In genomic region chr3:127454051-127454450, GRCh38 we compare ENCODE assay signal across 1 cellular context.
TF ChIP-seq lines count a peak whose summit lies in the region.

No MANE protein-coding gene starts in this region.

TF ChIP-seq in HepG2, 621 proteins besides CTCF, POLR2A, EP300 and RAD21 (continued from another document):
- TF ChIP-seq, protein P1, sequence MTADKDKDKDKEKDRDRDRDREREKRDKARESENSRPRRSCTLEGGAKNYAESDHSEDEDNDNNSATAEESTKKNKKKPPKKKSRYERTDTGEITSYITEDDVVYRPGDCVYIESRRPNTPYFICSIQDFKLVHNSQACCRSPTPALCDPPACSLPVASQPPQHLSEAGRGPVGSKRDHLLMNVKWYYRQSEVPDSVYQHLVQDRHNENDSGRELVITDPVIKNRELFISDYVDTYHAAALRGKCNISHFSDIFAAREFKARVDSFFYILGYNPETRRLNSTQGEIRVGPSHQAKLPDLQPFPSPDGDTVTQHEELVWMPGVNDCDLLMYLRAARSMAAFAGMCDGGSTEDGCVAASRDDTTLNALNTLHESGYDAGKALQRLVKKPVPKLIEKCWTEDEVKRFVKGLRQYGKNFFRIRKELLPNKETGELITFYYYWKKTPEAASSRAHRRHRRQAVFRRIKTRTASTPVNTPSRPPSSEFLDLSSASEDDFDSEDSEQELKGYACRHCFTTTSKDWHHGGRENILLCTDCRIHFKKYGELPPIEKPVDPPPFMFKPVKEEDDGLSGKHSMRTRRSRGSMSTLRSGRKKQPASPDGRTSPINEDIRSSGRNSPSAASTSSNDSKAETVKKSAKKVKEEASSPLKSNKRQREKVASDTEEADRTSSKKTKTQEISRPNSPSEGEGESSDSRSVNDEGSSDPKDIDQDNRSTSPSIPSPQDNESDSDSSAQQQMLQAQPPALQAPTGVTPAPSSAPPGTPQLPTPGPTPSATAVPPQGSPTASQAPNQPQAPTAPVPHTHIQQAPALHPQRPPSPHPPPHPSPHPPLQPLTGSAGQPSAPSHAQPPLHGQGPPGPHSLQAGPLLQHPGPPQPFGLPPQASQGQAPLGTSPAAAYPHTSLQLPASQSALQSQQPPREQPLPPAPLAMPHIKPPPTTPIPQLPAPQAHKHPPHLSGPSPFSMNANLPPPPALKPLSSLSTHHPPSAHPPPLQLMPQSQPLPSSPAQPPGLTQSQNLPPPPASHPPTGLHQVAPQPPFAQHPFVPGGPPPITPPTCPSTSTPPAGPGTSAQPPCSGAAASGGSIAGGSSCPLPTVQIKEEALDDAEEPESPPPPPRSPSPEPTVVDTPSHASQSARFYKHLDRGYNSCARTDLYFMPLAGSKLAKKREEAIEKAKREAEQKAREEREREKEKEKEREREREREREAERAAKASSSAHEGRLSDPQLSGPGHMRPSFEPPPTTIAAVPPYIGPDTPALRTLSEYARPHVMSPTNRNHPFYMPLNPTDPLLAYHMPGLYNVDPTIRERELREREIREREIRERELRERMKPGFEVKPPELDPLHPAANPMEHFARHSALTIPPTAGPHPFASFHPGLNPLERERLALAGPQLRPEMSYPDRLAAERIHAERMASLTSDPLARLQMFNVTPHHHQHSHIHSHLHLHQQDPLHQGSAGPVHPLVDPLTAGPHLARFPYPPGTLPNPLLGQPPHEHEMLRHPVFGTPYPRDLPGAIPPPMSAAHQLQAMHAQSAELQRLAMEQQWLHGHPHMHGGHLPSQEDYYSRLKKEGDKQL (CRISPR knock-in tag; IDR thresholded peaks at IDR 0.05; ENCODE audit: low read depth) = no peak
- TF ChIP-seq, protein P2, sequence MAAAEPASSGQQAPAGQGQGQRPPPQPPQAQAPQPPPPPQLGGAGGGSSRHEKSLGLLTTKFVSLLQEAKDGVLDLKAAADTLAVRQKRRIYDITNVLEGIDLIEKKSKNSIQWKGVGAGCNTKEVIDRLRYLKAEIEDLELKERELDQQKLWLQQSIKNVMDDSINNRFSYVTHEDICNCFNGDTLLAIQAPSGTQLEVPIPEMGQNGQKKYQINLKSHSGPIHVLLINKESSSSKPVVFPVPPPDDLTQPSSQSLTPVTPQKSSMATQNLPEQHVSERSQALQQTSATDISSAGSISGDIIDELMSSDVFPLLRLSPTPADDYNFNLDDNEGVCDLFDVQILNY (CRISPR knock-in tag; conservative IDR thresholded peaks at IDR 0.05) = no peak
- TF ChIP-seq HMG20B (CRISPR knock-in tag; conservative IDR thresholded peaks at IDR 0.05) (no peak), BATF2 (CRISPR knock-in tag; IDR thresholded peaks at IDR 0.05) (no peak), ZNF569 (CRISPR knock-in tag; IDR thresholded peaks at IDR 0.05; ENCODE audit: borderline replicate concordance) (no peak), HDAC1 (CRISPR knock-in tag; IDR thresholded peaks at IDR 0.05) (no peak), ZEB1 (IDR thresholded peaks at IDR 0.05; ENCODE audit: insufficient replicate concordance, low read depth) (no peak), GTF3A (CRISPR knock-in tag; conservative IDR thresholded peaks at IDR 0.05) (no peak), HNRNPUL1 (IDR thresholded peaks at IDR 0.05; ENCODE audit: low read depth, low read length) (no peak), ZMYM4 (CRISPR knock-in tag; IDR thresholded peaks at IDR 0.05) (no peak), ONECUT2 (CRISPR knock-in tag; IDR thresholded peaks at IDR 0.05) (no peak), TBP (CRISPR knock-in tag; IDR thresholded peaks at IDR 0.05) (no peak), IKZF4 (CRISPR knock-in tag; IDR thresholded peaks at IDR 0.05; ENCODE audit: borderline replicate concordance, low read depth, not compliant biosample characterization) (no peak), PRDM15 (CRISPR knock-in tag; IDR thresholded peaks at IDR 0.05) (no peak), TCF12 (IDR thresholded peaks at IDR 0.05) (no peak), TCF12 (CRISPR knock-in tag; IDR thresholded peaks at IDR 0.05) (no peak), FOXO4 (CRISPR knock-in tag; conservative IDR thresholded peaks at IDR 0.05) (no peak), SRSF1 (optimal IDR thresholded peaks at IDR 0.05; ENCODE audit: low read depth, low read length) (no peak)
